1 cellular context compared by ENCODE assay signal in genomic region chr16:29994613-29995329, GRCh38.
A peak's percentile ranks its signal among the peaks of the same experiment; 100 is the strongest.
TF ChIP-seq lines count a peak whose summit lies in the region.

No MANE protein-coding gene starts in this region.

TF ChIP-seq in H1, 55 proteins besides CTCF, POLR2A, EP300 and RAD21:
- TF ChIP-seq KDM5A (IDR thresholded peaks at IDR 0.05; ENCODE audit: low read length) (no peak), CBX8 (IDR thresholded peaks at IDR 0.05; ENCODE audit: borderline replicate concordance, low read depth, low read length) (no peak), SIN3A (conservative IDR thresholded peaks at IDR 0.05 in 1 of 2, IDR thresholded peaks at IDR 0.05 in 1 of 2; ENCODE audit: low read depth in 1 of 2, low read length in 2 of 2) (0 out of 4 replicates have a peak, but pooled peaks of 1 of the 2 experiments have one; percentile 4), TEAD4 (IDR thresholded peaks at IDR 0.05; ENCODE audit: low read depth, low read length) (no peak), JUND (IDR thresholded peaks at IDR 0.05; ENCODE audit: low read length) (no peak), JUN (IDR thresholded peaks at IDR 0.05; ENCODE audit: low read depth, low read length) (no peak)
